ENCODE assay signal across 8 cellular contexts in genomic region chr11:59551651-59552521, GRCh38. TPM values are rescaled to one million over a fixed set of nuclear protein-coding genes. Genes with fewer than 3 reads are reported as not detected.
A peak's percentile ranks its signal among the peaks of the same experiment; 100 is the strongest.
DNase-seq lines count a peak whose midpoint lies in the region; ATAC-seq and TF ChIP-seq lines count a peak whose summit lies in the region.

No MANE protein-coding gene starts in this region.

- H3K4me1 ChIP-seq in SJCRH30 (no peaks in the 10 kb centered on the region), mesendoderm (ENCODE audit: control insufficient read depth, low read depth, low read length) (no peaks in the 10 kb centered on the region), upper lobe of left lung (peaks cover 2 to 28% (median 15%) of the 10 kb centered on the region in 4 donors)

- CTCF ChIA-PET in HEK293T (lab: Yijun Ruan, JAX) = no interaction called here

- TF ChIP-seq EP300 in upper lobe of left lung (IDR thresholded peaks at IDR 0.05) = no peak

- H3K27ac ChIP-seq in SJCRH30 (peak overlapping the region; percentile 59), mesendoderm (ENCODE audit: low read depth, low read length) (no peak overlapping the region), upper lobe of left lung (peak overlapping the region; percentile 70 to 88 (median 80))

- peak overlapping the region; percentile 53 for H3K9ac ChIP-seq in mesendoderm (ENCODE audit: low read length)

- no peaks in the 10 kb centered on the region for H3K27me3 ChIP-seq in SJCRH30
- H3K27me3 ChIP-seq in mesendoderm (ENCODE audit: insufficient read depth, low read length, poor library complexity) = no peaks in the 10 kb centered on the region
- no peaks in the 10 kb centered on the region for H3K27me3 ChIP-seq in upper lobe of left lung

- H2BK5ac ChIP-seq in mesendoderm (ENCODE audit: low read length) = no peak overlapping the region

- H3K56ac ChIP-seq in mesendoderm (ENCODE audit: low read length) = peak overlapping the region; percentile 47

- no peak overlapping the region for H2BK15ac ChIP-seq in mesendoderm (replicated peaks; ENCODE audit: low read depth)

- no peak overlapping the region for H4K5ac ChIP-seq in mesendoderm (ENCODE audit: low read length)

- no peak overlapping the region for H3K18ac ChIP-seq in mesendoderm (ENCODE audit: low read length)

- no peak overlapping the region for H2AK5ac ChIP-seq in mesendoderm (ENCODE audit: low read length)

- ATAC-seq in upper lobe of left lung (ENCODE audit: low FRiP score in 2 of 2) (peak in 1 of 2 donors; percentile 36), GM18907 (IDR thresholded peaks at IDR 0.05; ENCODE audit: unreplicated experiment) (no peak)

- no CpG with 5 or more reads among the region's 30 CpGs for WGBS in mesendoderm (ENCODE audit: extremely low coverage, insufficient coverage, low lambda C conversion rate)
- WGBS in upper lobe of left lung, 2 donors = 38 to 41% methylated on average over 30 of the region's 30 CpGs

- H3K4me2 ChIP-seq in mesendoderm (ENCODE audit: low read length) = peak overlapping the region; percentile 52

- no peak overlapping the region for H3K4ac ChIP-seq in mesendoderm (ENCODE audit: low read depth, low read length)

- no peak for TF ChIP-seq POLR2A in upper lobe of left lung (IDR thresholded peaks at IDR 0.05)

- peak overlapping the region; percentile 78 for H3K4me3 ChIP-seq in AG10803 (ENCODE audit: low read length)
- H3K4me3 ChIP-seq in SJCRH30 = peak overlapping the region; percentile 65
- H3K4me3 ChIP-seq in mesendoderm (ENCODE audit: low read length) = peak overlapping the region; percentile 17
- peak overlapping the region; percentile 24 to 62 (median 54) for H3K4me3 ChIP-seq in upper lobe of left lung

- H2BK120ac ChIP-seq in mesendoderm (ENCODE audit: low read depth, low read length) = no peak overlapping the region

- H3K23ac ChIP-seq in mesendoderm (ENCODE audit: low read length) = no peak overlapping the region

- no peaks in the 10 kb centered on the region for H3K79me1 ChIP-seq in mesendoderm (ENCODE audit: low read length)

- H3K36me3 ChIP-seq in SJCRH30 = no peaks in the 10 kb centered on the region
- H3K36me3 ChIP-seq in mesendoderm (ENCODE audit: control insufficient read depth, insufficient read depth, low read length) = no peaks in the 10 kb centered on the region
- no peaks in the 10 kb centered on the region for H3K36me3 ChIP-seq in upper lobe of left lung

- no peak overlapping the region for H4K8ac ChIP-seq in mesendoderm (ENCODE audit: low read depth, low read length)

- TF ChIP-seq CTCF in AG10803 (conservative IDR thresholded peaks at IDR 0.05; ENCODE audit: low read length) (no peak), upper lobe of left lung (IDR thresholded peaks at IDR 0.05) (no peak)

- DNase-seq in AG10803 (ENCODE audit: low read depth) (peak; percentile 87), HEK293T (ENCODE audit: extremely low spot score) (no peak), SJCRH30 (peak; percentile 62 to 78), dermis blood vessel endothelial cell (peak; percentile 83), mesendoderm (peak; percentile 89), upper lobe of left lung (no peak), SIG-M5 (lab: John Stamatoyannopoulos, UW) (no peak)

- POLR2A ChIA-PET in HEK293T (lab: Yijun Ruan, JAX) = interaction anchor here (1.6 kb wide), 1 partner anchor 9 kb away, joined by 4 read pairs; no protein-coding TSS in a partner anchor

- no peaks in the 10 kb centered on the region for H3K9me3 ChIP-seq in SJCRH30 (replicated peaks)
- H3K9me3 ChIP-seq in upper lobe of left lung = no peaks in the 10 kb centered on the region

- H3K79me2 ChIP-seq in mesendoderm (ENCODE audit: control insufficient read depth, insufficient read depth, low read length) = no peaks in the 10 kb centered on the region

TF ChIP-seq in HEK293T, 16 proteins besides CTCF, POLR2A, EP300 and RAD21:
- TF ChIP-seq BHLHE40 (IDR thresholded peaks at IDR 0.05; ENCODE audit: borderline replicate concordance) (no peak), SUZ12 (IDR thresholded peaks at IDR 0.05) (no peak), ZNF384 (IDR thresholded peaks at IDR 0.05) (no peak), CTBP1 (IDR thresholded peaks at IDR 0.05; ENCODE audit: borderline replicate concordance) (no peak), L3MBTL2 (conservative IDR thresholded peaks at IDR 0.05) (peak; percentile 65), ELF4 (IDR thresholded peaks at IDR 0.05) (no peak)
- TF ChIP-seq, protein P1, sequence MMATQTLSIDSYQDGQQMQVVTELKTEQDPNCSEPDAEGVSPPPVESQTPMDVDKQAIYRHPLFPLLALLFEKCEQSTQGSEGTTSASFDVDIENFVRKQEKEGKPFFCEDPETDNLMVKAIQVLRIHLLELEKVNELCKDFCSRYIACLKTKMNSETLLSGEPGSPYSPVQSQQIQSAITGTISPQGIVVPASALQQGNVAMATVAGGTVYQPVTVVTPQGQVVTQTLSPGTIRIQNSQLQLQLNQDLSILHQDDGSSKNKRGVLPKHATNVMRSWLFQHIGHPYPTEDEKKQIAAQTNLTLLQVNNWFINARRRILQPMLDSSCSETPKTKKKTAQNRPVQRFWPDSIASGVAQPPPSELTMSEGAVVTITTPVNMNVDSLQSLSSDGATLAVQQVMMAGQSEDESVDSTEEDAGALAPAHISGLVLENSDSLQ (IDR thresholded peaks at IDR 0.05) = no peak
TF ChIP-seq in HEK293T: peak in this region for 1.

RNA-seq across cellular contexts. Expression of gene OR4D9, which starts 40.5 kb away (rescaled TPM):
- total RNA-seq in SJCRH30 (2014; rRNA removed; shearing (Covaris generic)) = not detected in 2 replicates
- under 0.01 TPM in 1 of 2 replicates, not detected in the other for total RNA-seq in dermis blood vessel endothelial cell
- not detected for polyA plus RNA-seq in mesendoderm (2013, experiment 1 of 2)
- not detected for polyA plus RNA-seq in mesendoderm (2013, experiment 2 of 2)
- not detected for total RNA-seq in upper lobe of left lung

RNA-seq across cellular contexts. Expression of gene OR4D11, which starts 48.5 kb away (rescaled TPM):
- not detected in 2 replicates for total RNA-seq in SJCRH30 (2014; rRNA removed; shearing (Covaris generic))
- total RNA-seq in dermis blood vessel endothelial cell (not detected in 2 replicates), upper lobe of left lung (not detected)
- polyA plus RNA-seq in mesendoderm (2013, experiment 1 of 2) = not detected
- polyA plus RNA-seq in mesendoderm (2013, experiment 2 of 2) = not detected

Comparison
In these comparisons a context has a peak if more than half of its experiments do, and no peak if none do; other contexts are left out.
1. DNase-seq: peak in AG10803 (single experiment), SJCRH30 (2 of 2), dermis blood vessel endothelial cell (single experiment) and mesendoderm (single experiment); none in HEK293T (single experiment), upper lobe of left lung (0 of 2) and SIG-M5 (single experiment).
2. H3K4me3 ChIP-seq: peak in every context shown above with its lines; median percentile 78 in AG10803; 65 in SJCRH30; 54 in upper lobe of left lung; 17 in mesendoderm.